Comparison of ENCODE assay signal across 2 cellular contexts in the genomic region with DNA sequence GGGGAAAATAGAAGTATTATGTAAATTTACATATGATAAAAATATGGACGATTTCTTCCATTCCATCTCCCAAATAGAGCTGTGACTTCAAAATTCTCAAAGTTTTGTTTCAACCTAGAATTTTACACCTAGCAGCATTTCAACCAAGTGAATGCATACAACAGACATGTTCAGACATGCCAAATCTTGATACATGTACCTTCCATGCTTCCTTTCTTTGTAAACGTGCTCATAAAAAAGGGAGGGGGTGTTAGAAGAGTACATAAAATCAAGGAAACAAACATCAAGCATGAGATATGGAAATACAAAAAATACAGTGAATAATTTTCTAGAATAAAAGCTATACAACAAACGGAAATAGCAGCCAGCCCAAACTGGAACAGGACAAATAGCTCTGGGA.
TF ChIP-seq lines count a peak whose summit lies in the region.

No MANE protein-coding gene starts in this region.

TF ChIP-seq in WTC11, 78 proteins besides CTCF, POLR2A, EP300 and RAD21:
- TF ChIP-seq, protein P1, sequence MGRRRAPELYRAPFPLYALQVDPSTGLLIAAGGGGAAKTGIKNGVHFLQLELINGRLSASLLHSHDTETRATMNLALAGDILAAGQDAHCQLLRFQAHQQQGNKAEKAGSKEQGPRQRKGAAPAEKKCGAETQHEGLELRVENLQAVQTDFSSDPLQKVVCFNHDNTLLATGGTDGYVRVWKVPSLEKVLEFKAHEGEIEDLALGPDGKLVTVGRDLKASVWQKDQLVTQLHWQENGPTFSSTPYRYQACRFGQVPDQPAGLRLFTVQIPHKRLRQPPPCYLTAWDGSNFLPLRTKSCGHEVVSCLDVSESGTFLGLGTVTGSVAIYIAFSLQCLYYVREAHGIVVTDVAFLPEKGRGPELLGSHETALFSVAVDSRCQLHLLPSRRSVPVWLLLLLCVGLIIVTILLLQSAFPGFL (CRISPR knock-in tag; IDR thresholded peaks at IDR 0.05; ENCODE audit: borderline replicate concordance): no peak
- TF ChIP-seq ATF1 (CRISPR knock-in tag; IDR thresholded peaks at IDR 0.05): no peak
- TF ChIP-seq, protein P2, sequence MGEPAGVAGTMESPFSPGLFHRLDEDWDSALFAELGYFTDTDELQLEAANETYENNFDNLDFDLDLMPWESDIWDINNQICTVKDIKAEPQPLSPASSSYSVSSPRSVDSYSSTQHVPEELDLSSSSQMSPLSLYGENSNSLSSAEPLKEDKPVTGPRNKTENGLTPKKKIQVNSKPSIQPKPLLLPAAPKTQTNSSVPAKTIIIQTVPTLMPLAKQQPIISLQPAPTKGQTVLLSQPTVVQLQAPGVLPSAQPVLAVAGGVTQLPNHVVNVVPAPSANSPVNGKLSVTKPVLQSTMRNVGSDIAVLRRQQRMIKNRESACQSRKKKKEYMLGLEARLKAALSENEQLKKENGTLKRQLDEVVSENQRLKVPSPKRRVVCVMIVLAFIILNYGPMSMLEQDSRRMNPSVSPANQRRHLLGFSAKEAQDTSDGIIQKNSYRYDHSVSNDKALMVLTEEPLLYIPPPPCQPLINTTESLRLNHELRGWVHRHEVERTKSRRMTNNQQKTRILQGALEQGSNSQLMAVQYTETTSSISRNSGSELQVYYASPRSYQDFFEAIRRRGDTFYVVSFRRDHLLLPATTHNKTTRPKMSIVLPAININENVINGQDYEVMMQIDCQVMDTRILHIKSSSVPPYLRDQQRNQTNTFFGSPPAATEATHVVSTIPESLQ (CRISPR knock-in tag; IDR thresholded peaks at IDR 0.05): no peak
- no peak for TF ChIP-seq TEAD1 (CRISPR knock-in tag; IDR thresholded peaks at IDR 0.05)
- TF ChIP-seq ETV6 (CRISPR knock-in tag; IDR thresholded peaks at IDR 0.05): no peak
- TF ChIP-seq ESRRA (CRISPR knock-in tag; IDR thresholded peaks at IDR 0.05; ENCODE audit: borderline replicate concordance): no peak
- TF ChIP-seq, protein P3, sequence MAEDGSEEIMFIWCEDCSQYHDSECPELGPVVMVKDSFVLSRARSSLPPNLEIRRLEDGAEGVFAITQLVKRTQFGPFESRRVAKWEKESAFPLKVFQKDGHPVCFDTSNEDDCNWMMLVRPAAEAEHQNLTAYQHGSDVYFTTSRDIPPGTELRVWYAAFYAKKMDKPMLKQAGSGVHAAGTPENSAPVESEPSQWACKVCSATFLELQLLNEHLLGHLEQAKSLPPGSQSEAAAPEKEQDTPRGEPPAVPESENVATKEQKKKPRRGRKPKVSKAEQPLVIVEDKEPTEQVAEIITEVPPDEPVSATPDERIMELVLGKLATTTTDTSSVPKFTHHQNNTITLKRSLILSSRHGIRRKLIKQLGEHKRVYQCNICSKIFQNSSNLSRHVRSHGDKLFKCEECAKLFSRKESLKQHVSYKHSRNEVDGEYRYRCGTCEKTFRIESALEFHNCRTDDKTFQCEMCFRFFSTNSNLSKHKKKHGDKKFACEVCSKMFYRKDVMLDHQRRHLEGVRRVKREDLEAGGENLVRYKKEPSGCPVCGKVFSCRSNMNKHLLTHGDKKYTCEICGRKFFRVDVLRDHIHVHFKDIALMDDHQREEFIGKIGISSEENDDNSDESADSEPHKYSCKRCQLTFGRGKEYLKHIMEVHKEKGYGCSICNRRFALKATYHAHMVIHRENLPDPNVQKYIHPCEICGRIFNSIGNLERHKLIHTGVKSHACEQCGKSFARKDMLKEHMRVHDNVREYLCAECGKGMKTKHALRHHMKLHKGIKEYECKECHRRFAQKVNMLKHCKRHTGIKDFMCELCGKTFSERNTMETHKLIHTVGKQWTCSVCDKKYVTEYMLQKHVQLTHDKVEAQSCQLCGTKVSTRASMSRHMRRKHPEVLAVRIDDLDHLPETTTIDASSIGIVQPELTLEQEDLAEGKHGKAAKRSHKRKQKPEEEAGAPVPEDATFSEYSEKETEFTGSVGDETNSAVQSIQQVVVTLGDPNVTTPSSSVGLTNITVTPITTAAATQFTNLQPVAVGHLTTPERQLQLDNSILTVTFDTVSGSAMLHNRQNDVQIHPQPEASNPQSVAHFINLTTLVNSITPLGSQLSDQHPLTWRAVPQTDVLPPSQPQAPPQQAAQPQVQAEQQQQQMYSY (CRISPR knock-in tag; IDR thresholded peaks at IDR 0.05): no peak
- TF ChIP-seq, protein P4, sequence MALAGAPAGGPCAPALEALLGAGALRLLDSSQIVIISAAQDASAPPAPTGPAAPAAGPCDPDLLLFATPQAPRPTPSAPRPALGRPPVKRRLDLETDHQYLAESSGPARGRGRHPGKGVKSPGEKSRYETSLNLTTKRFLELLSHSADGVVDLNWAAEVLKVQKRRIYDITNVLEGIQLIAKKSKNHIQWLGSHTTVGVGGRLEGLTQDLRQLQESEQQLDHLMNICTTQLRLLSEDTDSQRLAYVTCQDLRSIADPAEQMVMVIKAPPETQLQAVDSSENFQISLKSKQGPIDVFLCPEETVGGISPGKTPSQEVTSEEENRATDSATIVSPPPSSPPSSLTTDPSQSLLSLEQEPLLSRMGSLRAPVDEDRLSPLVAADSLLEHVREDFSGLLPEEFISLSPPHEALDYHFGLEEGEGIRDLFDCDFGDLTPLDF (CRISPR knock-in tag; IDR thresholded peaks at IDR 0.05): no peak
- TF ChIP-seq, protein P5, sequence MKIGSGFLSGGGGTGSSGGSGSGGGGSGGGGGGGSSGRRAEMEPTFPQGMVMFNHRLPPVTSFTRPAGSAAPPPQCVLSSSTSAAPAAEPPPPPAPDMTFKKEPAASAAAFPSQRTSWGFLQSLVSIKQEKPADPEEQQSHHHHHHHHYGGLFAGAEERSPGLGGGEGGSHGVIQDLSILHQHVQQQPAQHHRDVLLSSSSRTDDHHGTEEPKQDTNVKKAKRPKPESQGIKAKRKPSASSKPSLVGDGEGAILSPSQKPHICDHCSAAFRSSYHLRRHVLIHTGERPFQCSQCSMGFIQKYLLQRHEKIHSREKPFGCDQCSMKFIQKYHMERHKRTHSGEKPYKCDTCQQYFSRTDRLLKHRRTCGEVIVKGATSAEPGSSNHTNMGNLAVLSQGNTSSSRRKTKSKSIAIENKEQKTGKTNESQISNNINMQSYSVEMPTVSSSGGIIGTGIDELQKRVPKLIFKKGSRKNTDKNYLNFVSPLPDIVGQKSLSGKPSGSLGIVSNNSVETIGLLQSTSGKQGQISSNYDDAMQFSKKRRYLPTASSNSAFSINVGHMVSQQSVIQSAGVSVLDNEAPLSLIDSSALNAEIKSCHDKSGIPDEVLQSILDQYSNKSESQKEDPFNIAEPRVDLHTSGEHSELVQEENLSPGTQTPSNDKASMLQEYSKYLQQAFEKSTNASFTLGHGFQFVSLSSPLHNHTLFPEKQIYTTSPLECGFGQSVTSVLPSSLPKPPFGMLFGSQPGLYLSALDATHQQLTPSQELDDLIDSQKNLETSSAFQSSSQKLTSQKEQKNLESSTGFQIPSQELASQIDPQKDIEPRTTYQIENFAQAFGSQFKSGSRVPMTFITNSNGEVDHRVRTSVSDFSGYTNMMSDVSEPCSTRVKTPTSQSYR (CRISPR knock-in tag; IDR thresholded peaks at IDR 0.05): no peak
TF ChIP-seq in WTC11: peak in this region for 0.

TF ChIP-seq in H1, 55 proteins besides CTCF, POLR2A, EP300 and RAD21:
- TF ChIP-seq GTF2F1 (IDR thresholded peaks at IDR 0.05; ENCODE audit: borderline replicate concordance, low read depth, low read length) (no peak), RBBP5 (IDR thresholded peaks at IDR 0.05; ENCODE audit: borderline replicate concordance, low read depth, low read length) (no peak), SIRT6 (IDR thresholded peaks at IDR 0.05; ENCODE audit: low read length) (no peak), CBX8 (IDR thresholded peaks at IDR 0.05; ENCODE audit: borderline replicate concordance, low read depth, low read length) (no peak), RFX5 (IDR thresholded peaks at IDR 0.05; ENCODE audit: borderline replicate concordance, low read depth, low read length) (no peak), POU5F1 (IDR thresholded peaks at IDR 0.05; ENCODE audit: low read depth, low read length) (no peak), CEBPB (IDR thresholded peaks at IDR 0.05; ENCODE audit: low read depth, low read length) (no peak), HDAC2 (IDR thresholded peaks at IDR 0.05; ENCODE audit: borderline replicate concordance in 1 of 2, low read depth in 2 of 2, low read length in 2 of 2) (no peak)
- TF ChIP-seq, protein P6, sequence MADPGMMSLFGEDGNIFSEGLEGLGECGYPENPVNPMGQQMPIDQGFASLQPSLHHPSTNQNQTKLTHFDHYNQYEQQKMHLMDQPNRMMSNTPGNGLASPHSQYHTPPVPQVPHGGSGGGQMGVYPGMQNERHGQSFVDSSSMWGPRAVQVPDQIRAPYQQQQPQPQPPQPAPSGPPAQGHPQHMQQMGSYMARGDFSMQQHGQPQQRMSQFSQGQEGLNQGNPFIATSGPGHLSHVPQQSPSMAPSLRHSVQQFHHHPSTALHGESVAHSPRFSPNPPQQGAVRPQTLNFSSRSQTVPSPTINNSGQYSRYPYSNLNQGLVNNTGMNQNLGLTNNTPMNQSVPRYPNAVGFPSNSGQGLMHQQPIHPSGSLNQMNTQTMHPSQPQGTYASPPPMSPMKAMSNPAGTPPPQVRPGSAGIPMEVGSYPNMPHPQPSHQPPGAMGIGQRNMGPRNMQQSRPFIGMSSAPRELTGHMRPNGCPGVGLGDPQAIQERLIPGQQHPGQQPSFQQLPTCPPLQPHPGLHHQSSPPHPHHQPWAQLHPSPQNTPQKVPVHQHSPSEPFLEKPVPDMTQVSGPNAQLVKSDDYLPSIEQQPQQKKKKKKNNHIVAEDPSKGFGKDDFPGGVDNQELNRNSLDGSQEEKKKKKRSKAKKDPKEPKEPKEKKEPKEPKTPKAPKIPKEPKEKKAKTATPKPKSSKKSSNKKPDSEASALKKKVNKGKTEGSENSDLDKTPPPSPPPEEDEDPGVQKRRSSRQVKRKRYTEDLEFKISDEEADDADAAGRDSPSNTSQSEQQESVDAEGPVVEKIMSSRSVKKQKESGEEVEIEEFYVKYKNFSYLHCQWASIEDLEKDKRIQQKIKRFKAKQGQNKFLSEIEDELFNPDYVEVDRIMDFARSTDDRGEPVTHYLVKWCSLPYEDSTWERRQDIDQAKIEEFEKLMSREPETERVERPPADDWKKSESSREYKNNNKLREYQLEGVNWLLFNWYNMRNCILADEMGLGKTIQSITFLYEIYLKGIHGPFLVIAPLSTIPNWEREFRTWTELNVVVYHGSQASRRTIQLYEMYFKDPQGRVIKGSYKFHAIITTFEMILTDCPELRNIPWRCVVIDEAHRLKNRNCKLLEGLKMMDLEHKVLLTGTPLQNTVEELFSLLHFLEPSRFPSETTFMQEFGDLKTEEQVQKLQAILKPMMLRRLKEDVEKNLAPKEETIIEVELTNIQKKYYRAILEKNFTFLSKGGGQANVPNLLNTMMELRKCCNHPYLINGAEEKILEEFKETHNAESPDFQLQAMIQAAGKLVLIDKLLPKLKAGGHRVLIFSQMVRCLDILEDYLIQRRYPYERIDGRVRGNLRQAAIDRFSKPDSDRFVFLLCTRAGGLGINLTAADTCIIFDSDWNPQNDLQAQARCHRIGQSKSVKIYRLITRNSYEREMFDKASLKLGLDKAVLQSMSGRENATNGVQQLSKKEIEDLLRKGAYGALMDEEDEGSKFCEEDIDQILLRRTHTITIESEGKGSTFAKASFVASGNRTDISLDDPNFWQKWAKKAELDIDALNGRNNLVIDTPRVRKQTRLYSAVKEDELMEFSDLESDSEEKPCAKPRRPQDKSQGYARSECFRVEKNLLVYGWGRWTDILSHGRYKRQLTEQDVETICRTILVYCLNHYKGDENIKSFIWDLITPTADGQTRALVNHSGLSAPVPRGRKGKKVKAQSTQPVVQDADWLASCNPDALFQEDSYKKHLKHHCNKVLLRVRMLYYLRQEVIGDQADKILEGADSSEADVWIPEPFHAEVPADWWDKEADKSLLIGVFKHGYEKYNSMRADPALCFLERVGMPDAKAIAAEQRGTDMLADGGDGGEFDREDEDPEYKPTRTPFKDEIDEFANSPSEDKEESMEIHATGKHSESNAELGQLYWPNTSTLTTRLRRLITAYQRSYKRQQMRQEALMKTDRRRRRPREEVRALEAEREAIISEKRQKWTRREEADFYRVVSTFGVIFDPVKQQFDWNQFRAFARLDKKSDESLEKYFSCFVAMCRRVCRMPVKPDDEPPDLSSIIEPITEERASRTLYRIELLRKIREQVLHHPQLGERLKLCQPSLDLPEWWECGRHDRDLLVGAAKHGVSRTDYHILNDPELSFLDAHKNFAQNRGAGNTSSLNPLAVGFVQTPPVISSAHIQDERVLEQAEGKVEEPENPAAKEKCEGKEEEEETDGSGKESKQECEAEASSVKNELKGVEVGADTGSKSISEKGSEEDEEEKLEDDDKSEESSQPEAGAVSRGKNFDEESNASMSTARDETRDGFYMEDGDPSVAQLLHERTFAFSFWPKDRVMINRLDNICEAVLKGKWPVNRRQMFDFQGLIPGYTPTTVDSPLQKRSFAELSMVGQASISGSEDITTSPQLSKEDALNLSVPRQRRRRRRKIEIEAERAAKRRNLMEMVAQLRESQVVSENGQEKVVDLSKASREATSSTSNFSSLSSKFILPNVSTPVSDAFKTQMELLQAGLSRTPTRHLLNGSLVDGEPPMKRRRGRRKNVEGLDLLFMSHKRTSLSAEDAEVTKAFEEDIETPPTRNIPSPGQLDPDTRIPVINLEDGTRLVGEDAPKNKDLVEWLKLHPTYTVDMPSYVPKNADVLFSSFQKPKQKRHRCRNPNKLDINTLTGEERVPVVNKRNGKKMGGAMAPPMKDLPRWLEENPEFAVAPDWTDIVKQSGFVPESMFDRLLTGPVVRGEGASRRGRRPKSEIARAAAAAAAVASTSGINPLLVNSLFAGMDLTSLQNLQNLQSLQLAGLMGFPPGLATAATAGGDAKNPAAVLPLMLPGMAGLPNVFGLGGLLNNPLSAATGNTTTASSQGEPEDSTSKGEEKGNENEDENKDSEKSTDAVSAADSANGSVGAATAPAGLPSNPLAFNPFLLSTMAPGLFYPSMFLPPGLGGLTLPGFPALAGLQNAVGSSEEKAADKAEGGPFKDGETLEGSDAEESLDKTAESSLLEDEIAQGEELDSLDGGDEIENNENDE (IDR thresholded peaks at IDR 0.05; ENCODE audit: insufficient replicate concordance, low read length): no peak
